8 cellular contexts compared by ENCODE assay signal in the genomic region with DNA sequence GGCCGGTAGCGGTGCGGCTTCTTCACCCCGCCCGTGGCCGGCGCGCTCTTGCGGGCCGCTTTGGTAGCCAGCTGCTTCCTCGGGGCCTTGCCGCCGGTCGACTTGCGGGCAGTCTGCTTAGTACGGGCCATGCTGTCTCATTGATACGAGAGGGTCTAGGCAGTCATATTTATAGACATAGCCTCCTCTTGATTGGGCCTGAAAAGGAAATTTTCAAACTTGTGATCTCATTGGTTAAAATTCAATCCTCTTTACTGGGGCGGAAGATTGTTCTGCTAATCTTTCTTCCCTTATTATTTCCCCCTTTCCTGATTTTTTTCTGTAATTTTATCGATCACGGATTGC.
DNase-seq lines count a peak whose midpoint lies in the region; ATAC-seq and TF ChIP-seq lines count a peak whose summit lies in the region.
"Not testable (repeated sequence)": the region's sequence is repeated elsewhere in the genome, so short reads cannot be mapped to it uniquely, and the experiment has no call there.

No MANE protein-coding gene starts in this region.

- H3K9me3 Mint-ChIP-seq in GM23338; T-helper 2 cell treated with Interferon-gamma antibody and Interleukin-4, amounts not matched to agents 5 μg/mL and 100 μg/mL, for 36 hours: not testable (repeated sequence)

- not testable (repeated sequence) for TF ChIP-seq CTCF in GM23338 (conservative IDR thresholded peaks at IDR 0.05; ENCODE audit: low read depth in 2 of 2); ascending aorta (IDR thresholded peaks at IDR 0.05); mucosa of descending colon (IDR thresholded peaks at IDR 0.05); vagina (IDR thresholded peaks at IDR 0.05)

- not testable (repeated sequence) for H2AFZ ChIP-seq in GM23338

- H3K36me3 ChIP-seq in GM23338 (ENCODE audit: insufficient read depth); ascending aorta; esophagus (ENCODE audit: control insufficient read depth in 2 of 2, insufficient read depth in 2 of 2, low read length in 1 of 2); mucosa of descending colon (ENCODE audit: low read depth); skeletal muscle satellite cell (ENCODE audit: insufficient read depth, low read length); vagina: not testable (repeated sequence)

- WGBS in esophagus, 2 donors = 2 to 16% methylated on average over 6 to 17 of the region's 20 CpGs

- H3K4me3 ChIP-seq in GM23338 = peak overlapping the region; percentile 53; the same call in 1 of the 2 replicates
- peak overlapping the region; percentile 26 to 72 for H3K4me3 ChIP-seq in ascending aorta
- H3K4me3 ChIP-seq in esophagus (ENCODE audit: low read depth in 1 of 2, low read length in 2 of 2) = peak overlapping the region; percentile 37 to 50
- H3K4me3 ChIP-seq in mucosa of descending colon = not testable (repeated sequence)
- peak overlapping the region; percentile 69 for H3K4me3 ChIP-seq in skeletal muscle satellite cell (ENCODE audit: low read length)
- H3K4me3 ChIP-seq in vagina = peak overlapping the region; percentile 33 to 47

- not testable (repeated sequence) for H4K20me1 ChIP-seq in GM23338 (replicated peaks; ENCODE audit: insufficient read depth)

- not testable (repeated sequence) for H3K27me3 ChIP-seq in GM23338 (ENCODE audit: insufficient read depth); ascending aorta; esophagus (ENCODE audit: control insufficient read depth in 1 of 2, insufficient read depth in 2 of 2, low read length in 2 of 2); skeletal muscle satellite cell (ENCODE audit: control insufficient read depth, insufficient read depth, low read length); vagina

- H3K4me2 ChIP-seq in GM23338 = peak overlapping the region; percentile 68; the same call in 1 of the 2 replicates
- peak overlapping the region; percentile 81 for H3K4me2 ChIP-seq in skeletal muscle satellite cell (ENCODE audit: low read length)

- not testable (repeated sequence) for H3K27ac Mint-ChIP-seq in GM23338; T-helper 2 cell treated with Interferon-gamma antibody and Interleukin-4, amounts not matched to agents 5 μg/mL and 100 μg/mL, for 36 hours

- DNase-seq in GM23338 (ENCODE audit: low spot score); T-helper 2 cell treated with Interferon-gamma antibody and Interleukin-4, amounts not matched to agents 5 μg/mL and 100 μg/mL, for 36 hours (ENCODE audit: low spot score); ascending aorta (ENCODE audit: low spot score in 2 of 2); left ventricle myocardium superior; mucosa of descending colon; vagina (ENCODE audit: extremely low spot score in 2 of 2): not testable (repeated sequence)

- H3K79me2 ChIP-seq in GM23338 (replicated peaks; ENCODE audit: insufficient read depth) = not testable (repeated sequence)

- not testable (repeated sequence) for H3F3A ChIP-seq in GM23338 (replicated peaks; ENCODE audit: low read depth)

- TF ChIP-seq POLR2A in vagina (IDR thresholded peaks at IDR 0.05) = not testable (repeated sequence)

- H3K27ac ChIP-seq in GM23338 (ENCODE audit: low read depth) = not testable (repeated sequence)
- H3K27ac ChIP-seq in ascending aorta (peak overlapping the region; percentile 56 to 86), esophagus (ENCODE audit: low read depth in 2 of 2, low read length in 1 of 2) (peak overlapping the region; percentile 63 to 76), vagina (peak overlapping the region; percentile 72)

- peak overlapping the region; percentile 80; the same call in 2 of the 3 replicates for H3K4me3 Mint-ChIP-seq in GM23338
- H3K4me3 Mint-ChIP-seq in T-helper 2 cell treated with Interferon-gamma antibody and Interleukin-4, amounts not matched to agents 5 μg/mL and 100 μg/mL, for 36 hours = peak overlapping the region; percentile 65

- intact Hi-C loops in ascending aorta (cut with DNase I); left ventricle myocardium superior (cut with micrococcal nuclease); mucosa of descending colon (cut with DNase I, micrococcal nuclease); vagina (cut with DNase I): not testable (repeated sequence)

- not testable (repeated sequence) for H3K36me3 Mint-ChIP-seq in GM23338 (ENCODE audit: low read depth); T-helper 2 cell treated with Interferon-gamma antibody and Interleukin-4, amounts not matched to agents 5 μg/mL and 100 μg/mL, for 36 hours (ENCODE audit: low read depth)

- peak; percentile 44; the same call in 2 of the 3 replicates for ATAC-seq in GM23338
- ATAC-seq in left ventricle myocardium superior = peak; percentile 58
- ATAC-seq in mucosa of descending colon = peak; percentile 13

- H3K9me3 ChIP-seq in ascending aorta; esophagus (ENCODE audit: control insufficient read depth in 2 of 2, insufficient read depth in 1 of 2, low read depth in 1 of 2, low read length in 1 of 2); mucosa of descending colon; skeletal muscle satellite cell (replicated peaks; ENCODE audit: low read length); vagina: not testable (repeated sequence)

- peak overlapping the region; percentile 72 for H3K9ac ChIP-seq in skeletal muscle satellite cell (ENCODE audit: low read depth, low read length)

- H3K9me2 ChIP-seq in GM23338 (ENCODE audit: insufficient read depth) = not testable (repeated sequence)

- not testable (repeated sequence) for H3K4me1 Mint-ChIP-seq in GM23338; T-helper 2 cell treated with Interferon-gamma antibody and Interleukin-4, amounts not matched to agents 5 μg/mL and 100 μg/mL, for 36 hours (ENCODE audit: low read depth)

- H3K27me3 Mint-ChIP-seq in GM23338 (ENCODE audit: insufficient read depth, low read depth, poor library complexity); T-helper 2 cell treated with Interferon-gamma antibody and Interleukin-4, amounts not matched to agents 5 μg/mL and 100 μg/mL, for 36 hours (ENCODE audit: low read depth): not testable (repeated sequence)

- not testable (repeated sequence) for H3K4me1 ChIP-seq in GM23338 (ENCODE audit: insufficient read depth); ascending aorta; esophagus (ENCODE audit: control insufficient read depth in 2 of 2, insufficient read depth in 2 of 2, low read length in 1 of 2); mucosa of descending colon (ENCODE audit: low read depth); skeletal muscle satellite cell (ENCODE audit: control insufficient read depth, insufficient read depth, low read length); vagina
